In genomic region chr6:28252507-28252975, GRCh38 we compare ENCODE assay signal across 8 cellular contexts. TPM values are rescaled to one million over a fixed set of nuclear protein-coding genes. Genes with fewer than 3 reads are reported as not detected.
A peak's percentile ranks its signal among the peaks of the same experiment; 100 is the strongest.
DNase-seq lines count a peak whose midpoint lies in the region; ATAC-seq and TF ChIP-seq lines count a peak whose summit lies in the region.

No MANE protein-coding gene starts in this region.

- DNase-seq in activated T-helper 1 cell treated with anti-CD3 and anti-CD28 coated beads, Interleukin-12 subunit alpha, Interleukin-12 subunit beta, Interleukin-2, Interleukin-4 antibody, amounts not matched to agents 30 ng/mL and 10 ng/mL and 1 ng/mL, durations not matched to agents 14 hours and 24 hours and 36 hours (ENCODE audit: low spot score) = no peak
- DNase-seq in right cardiac atrium (no peak), HEK293T (ENCODE audit: extremely low spot score) (no peak)
- no peak for DNase-seq in stimulated activated naive B cell treated with anti-CD40 and anti-IgM and Interleukin-4, amounts not matched to agents 10 μg/mL and 1 μg/mL and 100 μg/mL, for 72 hours
- DNase-seq in activated CD4-positive, alpha-beta T cell treated with anti-CD3 and anti-CD28 coated beads, Interleukin-2, amount 50 U/mL, for 48 hours = no peak

- no peaks in the 10 kb centered on the region for H3K4me1 ChIP-seq in right cardiac atrium (ENCODE audit: control insufficient read depth, insufficient read depth, low read length)

- peak overlapping the region; percentile 99 for H3K4me3 Mint-ChIP-seq in activated T-helper 1 cell treated with anti-CD3 and anti-CD28 coated beads, Interleukin-12 subunit alpha, Interleukin-12 subunit beta, Interleukin-2, Interleukin-4 antibody, amounts not matched to agents 30 ng/mL and 10 ng/mL and 1 ng/mL, durations not matched to agents 14 hours and 24 hours and 36 hours
- peak overlapping the region; percentile 99 for H3K4me3 Mint-ChIP-seq in stimulated activated naive B cell treated with anti-CD40 and anti-IgM and Interleukin-4, amounts not matched to agents 10 μg/mL and 1 μg/mL and 100 μg/mL, for 72 hours

- H3K4me1 Mint-ChIP-seq in activated T-helper 1 cell treated with anti-CD3 and anti-CD28 coated beads, Interleukin-12 subunit alpha, Interleukin-12 subunit beta, Interleukin-2, Interleukin-4 antibody, amounts not matched to agents 30 ng/mL and 10 ng/mL and 1 ng/mL, durations not matched to agents 14 hours and 24 hours and 36 hours (ENCODE audit: low read depth) = peaks cover 26% of the 10 kb centered on the region
- peaks cover 12 to 29% of the 10 kb centered on the region in 2 donors for H3K4me1 Mint-ChIP-seq in stimulated activated naive B cell treated with anti-CD40 and anti-IgM and Interleukin-4, amounts not matched to agents 10 μg/mL and 1 μg/mL and 100 μg/mL, for 72 hours

- peaks cover 3% of the 10 kb centered on the region for H3K27me3 Mint-ChIP-seq in activated T-helper 1 cell treated with anti-CD3 and anti-CD28 coated beads, Interleukin-12 subunit alpha, Interleukin-12 subunit beta, Interleukin-2, Interleukin-4 antibody, amounts not matched to agents 30 ng/mL and 10 ng/mL and 1 ng/mL, durations not matched to agents 14 hours and 24 hours and 36 hours (ENCODE audit: insufficient read depth)
- no peaks in the 10 kb centered on the region for H3K27me3 Mint-ChIP-seq in stimulated activated naive B cell treated with anti-CD40 and anti-IgM and Interleukin-4, amounts not matched to agents 10 μg/mL and 1 μg/mL and 100 μg/mL, for 72 hours

- H3K36me3 Mint-ChIP-seq in activated T-helper 1 cell treated with anti-CD3 and anti-CD28 coated beads, Interleukin-12 subunit alpha, Interleukin-12 subunit beta, Interleukin-2, Interleukin-4 antibody, amounts not matched to agents 30 ng/mL and 10 ng/mL and 1 ng/mL, durations not matched to agents 14 hours and 24 hours and 36 hours (ENCODE audit: low read depth) = peaks cover 11% of the 10 kb centered on the region
- peaks cover 16 to 22% of the 10 kb centered on the region in 2 donors for H3K36me3 Mint-ChIP-seq in stimulated activated naive B cell treated with anti-CD40 and anti-IgM and Interleukin-4, amounts not matched to agents 10 μg/mL and 1 μg/mL and 100 μg/mL, for 72 hours

- H3K27ac ChIP-seq in right cardiac atrium (ENCODE audit: low read length) = peak overlapping the region; percentile 22

- H3K9me3 ChIP-seq in right cardiac atrium (ENCODE audit: control insufficient read depth, low read length) = no peaks in the 10 kb centered on the region

- intact Hi-C loops in activated T-helper 1 cell treated with anti-CD3 and anti-CD28 coated beads, Interleukin-12 subunit alpha, Interleukin-12 subunit beta, Interleukin-2, Interleukin-4 antibody, amounts not matched to agents 30 ng/mL and 10 ng/mL and 1 ng/mL, durations not matched to agents 14 hours and 24 hours and 36 hours (cut with micrococcal nuclease) = loop anchor here (1.0 to 5.0 kb wide), 10 partner anchors 15 to 172 kb away; partner anchors contain the start of genes PGBD1, ZKSCAN3, ZKSCAN8 and ZNF165
- intact Hi-C loops in right cardiac atrium (cut with DNase I) = loop anchor here in 2 of 4 donors (10.0 kb wide), 1 partner anchor 118 kb away; no protein-coding TSS in a partner anchor

- CTCF ChIA-PET in HEK293T (lab: Yijun Ruan, JAX) = no interaction called here

- H3K27ac Mint-ChIP-seq in activated T-helper 1 cell treated with anti-CD3 and anti-CD28 coated beads, Interleukin-12 subunit alpha, Interleukin-12 subunit beta, Interleukin-2, Interleukin-4 antibody, amounts not matched to agents 30 ng/mL and 10 ng/mL and 1 ng/mL, durations not matched to agents 14 hours and 24 hours and 36 hours = peak overlapping the region; percentile 89
- H3K27ac Mint-ChIP-seq in stimulated activated naive B cell treated with anti-CD40 and anti-IgM and Interleukin-4, amounts not matched to agents 10 μg/mL and 1 μg/mL and 100 μg/mL, for 72 hours = peak overlapping the region; percentile 94

- ATAC-seq in HG02852 (IDR thresholded peaks at IDR 0.05; ENCODE audit: unreplicated experiment) (peak; percentile 35), right cardiac atrium (peak; percentile 9 to 38), HG03457 (IDR thresholded peaks at IDR 0.05; ENCODE audit: unreplicated experiment) (no peak)
- peak; percentile 24 to 32 for ATAC-seq in stimulated activated naive B cell treated with anti-CD40 and anti-IgM and Interleukin-4, amounts not matched to agents 10 μg/mL and 1 μg/mL and 100 μg/mL, for 72 hours (replicated peaks)

- no peaks in the 10 kb centered on the region for H3K9me3 Mint-ChIP-seq in activated T-helper 1 cell treated with anti-CD3 and anti-CD28 coated beads, Interleukin-12 subunit alpha, Interleukin-12 subunit beta, Interleukin-2, Interleukin-4 antibody, amounts not matched to agents 30 ng/mL and 10 ng/mL and 1 ng/mL, durations not matched to agents 14 hours and 24 hours and 36 hours
- no peaks in the 10 kb centered on the region for H3K9me3 Mint-ChIP-seq in stimulated activated naive B cell treated with anti-CD40 and anti-IgM and Interleukin-4, amounts not matched to agents 10 μg/mL and 1 μg/mL and 100 μg/mL, for 72 hours

- peak overlapping the region; percentile 87 for H3K4me3 ChIP-seq in GM08714 (ENCODE audit: low read length)
- peak overlapping the region; percentile 72 for H3K4me3 ChIP-seq in right cardiac atrium (ENCODE audit: low read length)

- H3K27me3 ChIP-seq in right cardiac atrium (ENCODE audit: control insufficient read depth, insufficient read depth) = no peaks in the 10 kb centered on the region

- POLR2A ChIA-PET in HEK293T (lab: Yijun Ruan, JAX) = interaction anchor here (0.6 to 6.3 kb wide), 24 partner anchors 8 to 359 kb away, joined by 3 to 100 read pairs (median 4); partner anchors contain the start of genes PGBD1, ZKSCAN3, ZKSCAN8 and ZSCAN26

- 21% methylated on average over 3 of the region's 3 CpGs for WGBS in right cardiac atrium

TF ChIP-seq in HEK293T, 16 proteins besides CTCF, POLR2A, EP300 and RAD21:
- no peak for TF ChIP-seq BHLHE40 (IDR thresholded peaks at IDR 0.05; ENCODE audit: borderline replicate concordance)
- no peak for TF ChIP-seq SP1 (IDR thresholded peaks at IDR 0.05)
- TF ChIP-seq LEF1 (IDR thresholded peaks at IDR 0.05; ENCODE audit: borderline replicate concordance) = no peak
- no peak for TF ChIP-seq NFRKB (IDR thresholded peaks at IDR 0.05)
- no peak for TF ChIP-seq FOXM1 (IDR thresholded peaks at IDR 0.05; ENCODE audit: borderline replicate concordance)
- TF ChIP-seq ELF4 (IDR thresholded peaks at IDR 0.05) = no peak
- no peak for TF ChIP-seq ZNF384 (IDR thresholded peaks at IDR 0.05)
- TF ChIP-seq CTBP1 (IDR thresholded peaks at IDR 0.05; ENCODE audit: borderline replicate concordance) = no peak
- TF ChIP-seq ARNT (IDR thresholded peaks at IDR 0.05) = no peak
- TF ChIP-seq TARDBP (IDR thresholded peaks at IDR 0.05) = no peak
- no peak for TF ChIP-seq FOXK2 (IDR thresholded peaks at IDR 0.05)
- no peak for TF ChIP-seq SUZ12 (IDR thresholded peaks at IDR 0.05)
- no peak for TF ChIP-seq HDGF (IDR thresholded peaks at IDR 0.05; ENCODE audit: borderline replicate concordance)
- no peak for TF ChIP-seq L3MBTL2 (conservative IDR thresholded peaks at IDR 0.05)
- no peak for TF ChIP-seq FOXA1 (IDR thresholded peaks at IDR 0.05)
- TF ChIP-seq, protein P1, sequence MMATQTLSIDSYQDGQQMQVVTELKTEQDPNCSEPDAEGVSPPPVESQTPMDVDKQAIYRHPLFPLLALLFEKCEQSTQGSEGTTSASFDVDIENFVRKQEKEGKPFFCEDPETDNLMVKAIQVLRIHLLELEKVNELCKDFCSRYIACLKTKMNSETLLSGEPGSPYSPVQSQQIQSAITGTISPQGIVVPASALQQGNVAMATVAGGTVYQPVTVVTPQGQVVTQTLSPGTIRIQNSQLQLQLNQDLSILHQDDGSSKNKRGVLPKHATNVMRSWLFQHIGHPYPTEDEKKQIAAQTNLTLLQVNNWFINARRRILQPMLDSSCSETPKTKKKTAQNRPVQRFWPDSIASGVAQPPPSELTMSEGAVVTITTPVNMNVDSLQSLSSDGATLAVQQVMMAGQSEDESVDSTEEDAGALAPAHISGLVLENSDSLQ (IDR thresholded peaks at IDR 0.05) = no peak

RNA-seq across cellular contexts. Expression of gene ZKSCAN4, which starts 0.5 kb away (rescaled TPM):
- 4.8 and 6.0 TPM in 2 replicates for total RNA-seq in activated T-helper 1 cell treated with anti-CD3 and anti-CD28 coated beads, Interleukin-12 subunit alpha, Interleukin-12 subunit beta, Interleukin-2, Interleukin-4 antibody, amounts not matched to agents 30 ng/mL and 10 ng/mL and 1 ng/mL, durations not matched to agents 14 hours and 24 hours and 36 hours
- total RNA-seq in right cardiac atrium = 1 to 10 TPM; 3.3 to 4.0 (median 3.6) TPM
- polyA plus RNA-seq in right cardiac atrium = 1.5 TPM

RNA-seq across cellular contexts. Expression of gene NKAPL, which starts 6.6 kb away (rescaled TPM):
- total RNA-seq in activated T-helper 1 cell treated with anti-CD3 and anti-CD28 coated beads, Interleukin-12 subunit alpha, Interleukin-12 subunit beta, Interleukin-2, Interleukin-4 antibody, amounts not matched to agents 30 ng/mL and 10 ng/mL and 1 ng/mL, durations not matched to agents 14 hours and 24 hours and 36 hours = 0.16 TPM in 1 of 2 replicates, not detected in the other
- 1 to 10 TPM; 6.1 to 6.4 (median 6.2) TPM for total RNA-seq in right cardiac atrium
- polyA plus RNA-seq in right cardiac atrium = 5.5 TPM

RNA-seq across cellular contexts. Expression of gene ZSCAN26, which starts 14.4 kb away (rescaled TPM):
- total RNA-seq in activated T-helper 1 cell treated with anti-CD3 and anti-CD28 coated beads, Interleukin-12 subunit alpha, Interleukin-12 subunit beta, Interleukin-2, Interleukin-4 antibody, amounts not matched to agents 30 ng/mL and 10 ng/mL and 1 ng/mL, durations not matched to agents 14 hours and 24 hours and 36 hours = 5.4 and 6.0 TPM in 2 replicates
- 10 to 100 TPM; 12.0 to 20.2 (median 15.2) TPM for total RNA-seq in right cardiac atrium
- 11.4 TPM for polyA plus RNA-seq in right cardiac atrium

RNA-seq across cellular contexts. Expression of gene ZSCAN9, which starts 27.5 kb away (rescaled TPM):
- 6.1 and 8.1 TPM in 2 replicates for total RNA-seq in activated T-helper 1 cell treated with anti-CD3 and anti-CD28 coated beads, Interleukin-12 subunit alpha, Interleukin-12 subunit beta, Interleukin-2, Interleukin-4 antibody, amounts not matched to agents 30 ng/mL and 10 ng/mL and 1 ng/mL, durations not matched to agents 14 hours and 24 hours and 36 hours
- 10 to 100 TPM in 1 of 4 donors, 1 to 10 TPM in 3; 8.4 to 11.3 (median 8.8) TPM for total RNA-seq in right cardiac atrium
- 8.7 TPM for polyA plus RNA-seq in right cardiac atrium

RNA-seq across cellular contexts. Expression of gene PGBD1, which starts 28.8 kb away (rescaled TPM):
- total RNA-seq in activated T-helper 1 cell treated with anti-CD3 and anti-CD28 coated beads, Interleukin-12 subunit alpha, Interleukin-12 subunit beta, Interleukin-2, Interleukin-4 antibody, amounts not matched to agents 30 ng/mL and 10 ng/mL and 1 ng/mL, durations not matched to agents 14 hours and 24 hours and 36 hours = 1.7 and 2.0 TPM in 2 replicates
- 1 to 10 TPM; 3.0 to 3.6 (median 3.2) TPM for total RNA-seq in right cardiac atrium
- polyA plus RNA-seq in right cardiac atrium = 2.3 TPM
